1 cellular context compared by ENCODE assay signal in genomic region chr1:114062646-114063045, GRCh38.
TF ChIP-seq lines count a peak whose summit lies in the region.

No MANE protein-coding gene starts in this region.

TF ChIP-seq in GM23338, 12 proteins besides CTCF, POLR2A, EP300 and RAD21 (continued from another document):
- TF ChIP-seq, protein P1, sequence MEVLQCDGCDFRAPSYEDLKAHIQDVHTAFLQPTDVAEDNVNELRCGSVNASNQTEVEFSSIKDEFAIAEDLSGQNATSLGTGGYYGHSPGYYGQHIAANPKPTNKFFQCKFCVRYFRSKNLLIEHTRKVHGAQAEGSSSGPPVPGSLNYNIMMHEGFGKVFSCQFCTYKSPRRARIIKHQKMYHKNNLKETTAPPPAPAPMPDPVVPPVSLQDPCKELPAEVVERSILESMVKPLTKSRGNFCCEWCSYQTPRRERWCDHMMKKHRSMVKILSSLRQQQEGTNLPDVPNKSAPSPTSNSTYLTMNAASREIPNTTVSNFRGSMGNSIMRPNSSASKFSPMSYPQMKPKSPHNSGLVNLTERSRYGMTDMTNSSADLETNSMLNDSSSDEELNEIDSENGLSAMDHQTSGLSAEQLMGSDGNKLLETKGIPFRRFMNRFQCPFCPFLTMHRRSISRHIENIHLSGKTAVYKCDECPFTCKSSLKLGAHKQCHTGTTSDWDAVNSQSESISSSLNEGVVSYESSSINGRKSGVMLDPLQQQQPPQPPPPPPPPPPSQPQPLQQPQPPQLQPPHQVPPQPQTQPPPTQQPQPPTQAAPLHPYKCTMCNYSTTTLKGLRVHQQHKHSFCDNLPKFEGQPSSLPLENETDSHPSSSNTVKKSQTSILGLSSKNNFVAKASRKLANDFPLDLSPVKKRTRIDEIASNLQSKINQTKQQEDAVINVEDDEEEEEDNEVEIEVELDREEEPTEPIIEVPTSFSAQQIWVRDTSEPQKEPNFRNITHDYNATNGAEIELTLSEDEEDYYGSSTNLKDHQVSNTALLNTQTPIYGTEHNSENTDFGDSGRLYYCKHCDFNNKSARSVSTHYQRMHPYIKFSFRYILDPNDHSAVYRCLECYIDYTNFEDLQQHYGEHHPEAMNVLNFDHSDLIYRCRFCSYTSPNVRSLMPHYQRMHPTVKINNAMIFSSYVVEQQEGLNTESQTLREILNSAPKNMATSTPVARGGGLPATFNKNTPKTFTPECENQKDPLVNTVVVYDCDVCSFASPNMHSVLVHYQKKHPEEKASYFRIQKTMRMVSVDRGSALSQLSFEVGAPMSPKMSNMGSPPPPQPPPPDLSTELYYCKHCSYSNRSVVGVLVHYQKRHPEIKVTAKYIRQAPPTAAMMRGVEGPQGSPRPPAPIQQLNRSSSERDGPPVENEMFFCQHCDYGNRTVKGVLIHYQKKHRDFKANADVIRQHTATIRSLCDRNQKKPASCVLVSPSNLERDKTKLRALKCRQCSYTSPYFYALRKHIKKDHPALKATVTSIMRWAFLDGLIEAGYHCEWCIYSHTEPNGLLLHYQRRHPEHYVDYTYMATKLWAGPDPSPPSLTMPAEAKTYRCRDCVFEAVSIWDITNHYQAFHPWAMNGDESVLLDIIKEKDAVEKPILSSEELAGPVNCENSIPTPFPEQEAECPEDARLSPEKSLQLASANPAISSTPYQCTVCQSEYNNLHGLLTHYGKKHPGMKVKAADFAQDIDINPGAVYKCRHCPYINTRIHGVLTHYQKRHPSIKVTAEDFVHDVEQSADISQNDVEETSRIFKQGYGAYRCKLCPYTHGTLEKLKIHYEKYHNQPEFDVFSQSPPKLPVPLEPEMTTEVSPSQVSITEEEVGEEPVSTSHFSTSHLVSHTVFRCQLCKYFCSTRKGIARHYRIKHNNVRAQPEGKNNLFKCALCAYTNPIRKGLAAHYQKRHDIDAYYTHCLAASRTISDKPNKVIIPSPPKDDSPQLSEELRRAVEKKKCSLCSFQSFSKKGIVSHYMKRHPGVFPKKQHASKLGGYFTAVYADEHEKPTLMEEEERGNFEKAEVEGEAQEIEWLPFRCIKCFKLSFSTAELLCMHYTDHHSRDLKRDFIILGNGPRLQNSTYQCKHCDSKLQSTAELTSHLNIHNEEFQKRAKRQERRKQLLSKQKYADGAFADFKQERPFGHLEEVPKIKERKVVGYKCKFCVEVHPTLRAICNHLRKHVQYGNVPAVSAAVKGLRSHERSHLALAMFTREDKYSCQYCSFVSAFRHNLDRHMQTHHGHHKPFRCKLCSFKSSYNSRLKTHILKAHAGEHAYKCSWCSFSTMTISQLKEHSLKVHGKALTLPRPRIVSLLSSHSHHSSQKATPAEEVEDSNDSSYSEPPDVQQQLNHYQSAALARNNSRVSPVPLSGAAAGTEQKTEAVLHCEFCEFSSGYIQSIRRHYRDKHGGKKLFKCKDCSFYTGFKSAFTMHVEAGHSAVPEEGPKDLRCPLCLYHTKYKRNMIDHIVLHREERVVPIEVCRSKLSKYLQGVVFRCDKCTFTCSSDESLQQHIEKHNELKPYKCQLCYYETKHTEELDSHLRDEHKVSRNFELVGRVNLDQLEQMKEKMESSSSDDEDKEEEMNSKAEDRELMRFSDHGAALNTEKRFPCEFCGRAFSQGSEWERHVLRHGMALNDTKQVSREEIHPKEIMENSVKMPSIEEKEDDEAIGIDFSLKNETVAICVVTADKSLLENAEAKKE (CRISPR knock-in tag; IDR thresholded peaks at IDR 0.05), result no peak
